1 cellular context compared by ENCODE assay signal in the genomic region with DNA sequence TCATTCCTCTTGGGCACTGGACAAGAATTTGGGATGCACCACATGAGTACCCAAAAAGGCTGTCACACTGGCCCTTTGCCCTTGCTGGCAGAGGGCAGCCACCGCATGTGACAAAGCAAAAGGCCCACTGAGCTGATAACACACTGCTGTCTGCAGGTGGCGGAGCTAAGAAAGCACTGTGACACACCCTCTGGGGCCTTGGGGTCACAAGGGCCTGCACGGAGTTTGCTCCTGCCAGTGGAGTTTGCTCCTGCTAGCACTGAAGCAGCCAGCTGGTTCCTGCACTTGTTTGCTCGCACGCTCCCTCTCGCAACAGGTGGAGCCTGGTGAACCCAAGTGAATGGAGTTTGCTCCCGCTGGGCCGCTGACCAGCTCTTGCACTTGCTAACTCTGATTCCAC.
TF ChIP-seq lines count a peak whose summit lies in the region.

No MANE protein-coding gene starts in this region.

TF ChIP-seq in HepG2, 621 proteins besides CTCF, POLR2A, EP300 and RAD21 (continued from another document and continues in another):
- TF ChIP-seq KDM5B (CRISPR knock-in tag; IDR thresholded peaks at IDR 0.05; ENCODE audit: borderline replicate concordance) (peak; percentile 69; the same call in 1 of the 2 replicates), ZNF225 (CRISPR knock-in tag; IDR thresholded peaks at IDR 0.05) (no peak), MYC (CRISPR knock-in tag; IDR thresholded peaks at IDR 0.05; ENCODE audit: borderline replicate concordance) (peak; percentile 59; the same call in 1 of the 2 replicates), ZMYM4 (CRISPR knock-in tag; IDR thresholded peaks at IDR 0.05) (peak; percentile 87), NR2F6 (IDR thresholded peaks at IDR 0.05) (peak; percentile 70), NR2F6 (CRISPR knock-in tag; IDR thresholded peaks at IDR 0.05) (peak; percentile 75; the same call in 1 of the 2 replicates), ZBTB3 (CRISPR knock-in tag; IDR thresholded peaks at IDR 0.05; ENCODE audit: borderline replicate concordance, low read depth) (no peak), NR2F1 (CRISPR knock-in tag; IDR thresholded peaks at IDR 0.05) (peak; percentile 75; a peak in 2 of 4 replicates), HNF4A (CRISPR knock-in tag; IDR thresholded peaks at IDR 0.05) (peak; percentile 94), RBAK (CRISPR knock-in tag; IDR thresholded peaks at IDR 0.05) (peak; percentile 77), ZNF292 (CRISPR knock-in tag; IDR thresholded peaks at IDR 0.05; ENCODE audit: borderline replicate concordance, low read depth) (peak; percentile 99), ZNF343 (CRISPR knock-in tag; IDR thresholded peaks at IDR 0.05) (0 out of 2 replicates have a peak, but pooled peaks have one; percentile 31), HDAC2 (CRISPR knock-in tag; IDR thresholded peaks at IDR 0.05) (peak; percentile 27; the same call in 1 of the 2 replicates), ZNF205 (CRISPR knock-in tag; IDR thresholded peaks at IDR 0.05) (no peak; the same call in 1 of the 2 replicates), NR2C2 (CRISPR knock-in tag; IDR thresholded peaks at IDR 0.05; ENCODE audit: borderline replicate concordance) (peak; percentile 47; the same call in 1 of the 2 replicates), SMAD3 (CRISPR knock-in tag; IDR thresholded peaks at IDR 0.05) (no peak), MED8 (CRISPR knock-in tag; IDR thresholded peaks at IDR 0.05; ENCODE audit: insufficient replicate concordance) (peak; percentile 25), ZNF501 (CRISPR knock-in tag; IDR thresholded peaks at IDR 0.05) (peak; percentile 25; the same call in 1 of the 2 replicates), STAG1 (CRISPR knock-in tag; IDR thresholded peaks at IDR 0.05) (peak; percentile 26; the same call in 1 of the 2 replicates), TBX2 (CRISPR knock-in tag; IDR thresholded peaks at IDR 0.05; ENCODE audit: borderline replicate concordance) (peak; percentile 69; the same call in 1 of the 2 replicates), RXRB (CRISPR knock-in tag; IDR thresholded peaks at IDR 0.05; ENCODE audit: borderline replicate concordance) (0 out of 2 replicates have a peak, but pooled peaks have one; percentile 10), ZNF274 (CRISPR knock-in tag; IDR thresholded peaks at IDR 0.05) (0 out of 2 replicates have a peak, but pooled peaks have one; percentile 37), ZNF317 (CRISPR knock-in tag; IDR thresholded peaks at IDR 0.05) (peak; percentile 47; the same call in 1 of the 2 replicates), SP4 (CRISPR knock-in tag; IDR thresholded peaks at IDR 0.05) (peak; percentile 50), MIER2 (CRISPR knock-in tag; IDR thresholded peaks at IDR 0.05) (peak; percentile 64; the same call in 1 of the 2 replicates), CBFB (CRISPR knock-in tag; IDR thresholded peaks at IDR 0.05) (0 out of 2 replicates have a peak, but pooled peaks have one; percentile 20), ZNF234 (CRISPR knock-in tag; conservative IDR thresholded peaks at IDR 0.05) (no peak), ZMYM2 (CRISPR knock-in tag; IDR thresholded peaks at IDR 0.05) (no peak), CCAR2 (optimal IDR thresholded peaks at IDR 0.05; ENCODE audit: low read depth, low read length) (no peak)
- TF ChIP-seq, protein P1, sequence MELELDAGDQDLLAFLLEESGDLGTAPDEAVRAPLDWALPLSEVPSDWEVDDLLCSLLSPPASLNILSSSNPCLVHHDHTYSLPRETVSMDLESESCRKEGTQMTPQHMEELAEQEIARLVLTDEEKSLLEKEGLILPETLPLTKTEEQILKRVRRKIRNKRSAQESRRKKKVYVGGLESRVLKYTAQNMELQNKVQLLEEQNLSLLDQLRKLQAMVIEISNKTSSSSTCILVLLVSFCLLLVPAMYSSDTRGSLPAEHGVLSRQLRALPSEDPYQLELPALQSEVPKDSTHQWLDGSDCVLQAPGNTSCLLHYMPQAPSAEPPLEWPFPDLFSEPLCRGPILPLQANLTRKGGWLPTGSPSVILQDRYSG (CRISPR knock-in tag; IDR thresholded peaks at IDR 0.05): no peak
- TF ChIP-seq, protein P2, sequence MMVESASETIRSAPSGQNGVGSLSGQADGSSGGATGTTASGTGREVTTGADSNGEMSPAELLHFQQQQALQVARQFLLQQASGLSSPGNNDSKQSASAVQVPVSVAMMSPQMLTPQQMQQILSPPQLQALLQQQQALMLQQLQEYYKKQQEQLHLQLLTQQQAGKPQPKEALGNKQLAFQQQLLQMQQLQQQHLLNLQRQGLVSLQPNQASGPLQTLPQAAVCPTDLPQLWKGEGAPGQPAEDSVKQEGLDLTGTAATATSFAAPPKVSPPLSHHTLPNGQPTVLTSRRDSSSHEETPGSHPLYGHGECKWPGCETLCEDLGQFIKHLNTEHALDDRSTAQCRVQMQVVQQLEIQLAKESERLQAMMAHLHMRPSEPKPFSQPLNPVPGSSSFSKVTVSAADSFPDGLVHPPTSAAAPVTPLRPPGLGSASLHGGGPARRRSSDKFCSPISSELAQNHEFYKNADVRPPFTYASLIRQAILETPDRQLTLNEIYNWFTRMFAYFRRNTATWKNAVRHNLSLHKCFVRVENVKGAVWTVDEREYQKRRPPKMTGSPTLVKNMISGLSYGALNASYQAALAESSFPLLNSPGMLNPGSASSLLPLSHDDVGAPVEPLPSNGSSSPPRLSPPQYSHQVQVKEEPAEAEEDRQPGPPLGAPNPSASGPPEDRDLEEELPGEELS (CRISPR knock-in tag; IDR thresholded peaks at IDR 0.05): peak; percentile 40; the same call in 1 of the 2 replicates
- TF ChIP-seq, protein P3, sequence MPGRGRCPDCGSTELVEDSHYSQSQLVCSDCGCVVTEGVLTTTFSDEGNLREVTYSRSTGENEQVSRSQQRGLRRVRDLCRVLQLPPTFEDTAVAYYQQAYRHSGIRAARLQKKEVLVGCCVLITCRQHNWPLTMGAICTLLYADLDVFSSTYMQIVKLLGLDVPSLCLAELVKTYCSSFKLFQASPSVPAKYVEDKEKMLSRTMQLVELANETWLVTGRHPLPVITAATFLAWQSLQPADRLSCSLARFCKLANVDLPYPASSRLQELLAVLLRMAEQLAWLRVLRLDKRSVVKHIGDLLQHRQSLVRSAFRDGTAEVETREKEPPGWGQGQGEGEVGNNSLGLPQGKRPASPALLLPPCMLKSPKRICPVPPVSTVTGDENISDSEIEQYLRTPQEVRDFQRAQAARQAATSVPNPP (CRISPR knock-in tag; IDR thresholded peaks at IDR 0.05): 0 out of 2 replicates have a peak, but pooled peaks have one; percentile 29
- TF ChIP-seq, protein P4, sequence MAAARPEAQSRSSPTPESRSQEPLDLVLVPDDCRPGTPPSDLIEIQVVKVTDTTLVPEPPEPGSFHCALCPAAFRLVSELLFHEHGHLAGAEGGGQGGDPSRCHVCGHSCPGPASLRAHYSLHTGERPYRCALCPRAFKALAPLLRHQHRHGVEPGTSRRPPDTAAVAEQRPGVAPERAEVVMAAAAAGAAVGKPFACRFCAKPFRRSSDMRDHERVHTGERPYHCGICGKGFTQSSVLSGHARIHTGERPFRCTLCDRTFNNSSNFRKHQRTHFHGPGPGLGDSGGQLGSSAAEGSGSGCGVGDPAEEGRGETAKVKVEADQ (CRISPR knock-in tag; IDR thresholded peaks at IDR 0.05; ENCODE audit: borderline replicate concordance): peak; percentile 47; the same call in 1 of the 2 replicates
- TF ChIP-seq, protein P5, sequence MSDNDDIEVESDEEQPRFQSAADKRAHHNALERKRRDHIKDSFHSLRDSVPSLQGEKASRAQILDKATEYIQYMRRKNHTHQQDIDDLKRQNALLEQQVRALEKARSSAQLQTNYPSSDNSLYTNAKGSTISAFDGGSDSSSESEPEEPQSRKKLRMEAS (IDR thresholded peaks at IDR 0.05): peak; percentile 65
- TF ChIP-seq, protein P6, sequence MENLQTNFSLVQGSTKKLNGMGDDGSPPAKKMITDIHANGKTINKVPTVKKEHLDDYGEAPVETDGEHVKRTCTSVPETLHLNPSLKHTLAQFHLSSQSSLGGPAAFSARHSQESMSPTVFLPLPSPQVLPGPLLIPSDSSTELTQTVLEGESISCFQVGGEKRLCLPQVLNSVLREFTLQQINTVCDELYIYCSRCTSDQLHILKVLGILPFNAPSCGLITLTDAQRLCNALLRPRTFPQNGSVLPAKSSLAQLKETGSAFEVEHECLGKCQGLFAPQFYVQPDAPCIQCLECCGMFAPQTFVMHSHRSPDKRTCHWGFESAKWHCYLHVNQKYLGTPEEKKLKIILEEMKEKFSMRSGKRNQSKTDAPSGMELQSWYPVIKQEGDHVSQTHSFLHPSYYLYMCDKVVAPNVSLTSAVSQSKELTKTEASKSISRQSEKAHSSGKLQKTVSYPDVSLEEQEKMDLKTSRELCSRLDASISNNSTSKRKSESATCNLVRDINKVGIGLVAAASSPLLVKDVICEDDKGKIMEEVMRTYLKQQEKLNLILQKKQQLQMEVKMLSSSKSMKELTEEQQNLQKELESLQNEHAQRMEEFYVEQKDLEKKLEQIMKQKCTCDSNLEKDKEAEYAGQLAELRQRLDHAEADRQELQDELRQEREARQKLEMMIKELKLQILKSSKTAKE (CRISPR knock-in tag; IDR thresholded peaks at IDR 0.05; ENCODE audit: borderline replicate concordance): peak; percentile 21; the same call in 1 of the 2 replicates
- TF ChIP-seq, protein P7, sequence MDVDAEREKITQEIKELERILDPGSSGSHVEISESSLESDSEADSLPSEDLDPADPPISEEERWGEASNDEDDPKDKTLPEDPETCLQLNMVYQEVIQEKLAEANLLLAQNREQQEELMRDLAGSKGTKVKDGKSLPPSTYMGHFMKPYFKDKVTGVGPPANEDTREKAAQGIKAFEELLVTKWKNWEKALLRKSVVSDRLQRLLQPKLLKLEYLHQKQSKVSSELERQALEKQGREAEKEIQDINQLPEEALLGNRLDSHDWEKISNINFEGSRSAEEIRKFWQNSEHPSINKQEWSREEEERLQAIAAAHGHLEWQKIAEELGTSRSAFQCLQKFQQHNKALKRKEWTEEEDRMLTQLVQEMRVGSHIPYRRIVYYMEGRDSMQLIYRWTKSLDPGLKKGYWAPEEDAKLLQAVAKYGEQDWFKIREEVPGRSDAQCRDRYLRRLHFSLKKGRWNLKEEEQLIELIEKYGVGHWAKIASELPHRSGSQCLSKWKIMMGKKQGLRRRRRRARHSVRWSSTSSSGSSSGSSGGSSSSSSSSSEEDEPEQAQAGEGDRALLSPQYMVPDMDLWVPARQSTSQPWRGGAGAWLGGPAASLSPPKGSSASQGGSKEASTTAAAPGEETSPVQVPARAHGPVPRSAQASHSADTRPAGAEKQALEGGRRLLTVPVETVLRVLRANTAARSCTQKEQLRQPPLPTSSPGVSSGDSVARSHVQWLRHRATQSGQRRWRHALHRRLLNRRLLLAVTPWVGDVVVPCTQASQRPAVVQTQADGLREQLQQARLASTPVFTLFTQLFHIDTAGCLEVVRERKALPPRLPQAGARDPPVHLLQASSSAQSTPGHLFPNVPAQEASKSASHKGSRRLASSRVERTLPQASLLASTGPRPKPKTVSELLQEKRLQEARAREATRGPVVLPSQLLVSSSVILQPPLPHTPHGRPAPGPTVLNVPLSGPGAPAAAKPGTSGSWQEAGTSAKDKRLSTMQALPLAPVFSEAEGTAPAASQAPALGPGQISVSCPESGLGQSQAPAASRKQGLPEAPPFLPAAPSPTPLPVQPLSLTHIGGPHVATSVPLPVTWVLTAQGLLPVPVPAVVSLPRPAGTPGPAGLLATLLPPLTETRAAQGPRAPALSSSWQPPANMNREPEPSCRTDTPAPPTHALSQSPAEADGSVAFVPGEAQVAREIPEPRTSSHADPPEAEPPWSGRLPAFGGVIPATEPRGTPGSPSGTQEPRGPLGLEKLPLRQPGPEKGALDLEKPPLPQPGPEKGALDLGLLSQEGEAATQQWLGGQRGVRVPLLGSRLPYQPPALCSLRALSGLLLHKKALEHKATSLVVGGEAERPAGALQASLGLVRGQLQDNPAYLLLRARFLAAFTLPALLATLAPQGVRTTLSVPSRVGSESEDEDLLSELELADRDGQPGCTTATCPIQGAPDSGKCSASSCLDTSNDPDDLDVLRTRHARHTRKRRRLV (CRISPR knock-in tag; IDR thresholded peaks at IDR 0.05): 0 out of 2 replicates have a peak, but pooled peaks have one; percentile 36
- TF ChIP-seq, protein P8, sequence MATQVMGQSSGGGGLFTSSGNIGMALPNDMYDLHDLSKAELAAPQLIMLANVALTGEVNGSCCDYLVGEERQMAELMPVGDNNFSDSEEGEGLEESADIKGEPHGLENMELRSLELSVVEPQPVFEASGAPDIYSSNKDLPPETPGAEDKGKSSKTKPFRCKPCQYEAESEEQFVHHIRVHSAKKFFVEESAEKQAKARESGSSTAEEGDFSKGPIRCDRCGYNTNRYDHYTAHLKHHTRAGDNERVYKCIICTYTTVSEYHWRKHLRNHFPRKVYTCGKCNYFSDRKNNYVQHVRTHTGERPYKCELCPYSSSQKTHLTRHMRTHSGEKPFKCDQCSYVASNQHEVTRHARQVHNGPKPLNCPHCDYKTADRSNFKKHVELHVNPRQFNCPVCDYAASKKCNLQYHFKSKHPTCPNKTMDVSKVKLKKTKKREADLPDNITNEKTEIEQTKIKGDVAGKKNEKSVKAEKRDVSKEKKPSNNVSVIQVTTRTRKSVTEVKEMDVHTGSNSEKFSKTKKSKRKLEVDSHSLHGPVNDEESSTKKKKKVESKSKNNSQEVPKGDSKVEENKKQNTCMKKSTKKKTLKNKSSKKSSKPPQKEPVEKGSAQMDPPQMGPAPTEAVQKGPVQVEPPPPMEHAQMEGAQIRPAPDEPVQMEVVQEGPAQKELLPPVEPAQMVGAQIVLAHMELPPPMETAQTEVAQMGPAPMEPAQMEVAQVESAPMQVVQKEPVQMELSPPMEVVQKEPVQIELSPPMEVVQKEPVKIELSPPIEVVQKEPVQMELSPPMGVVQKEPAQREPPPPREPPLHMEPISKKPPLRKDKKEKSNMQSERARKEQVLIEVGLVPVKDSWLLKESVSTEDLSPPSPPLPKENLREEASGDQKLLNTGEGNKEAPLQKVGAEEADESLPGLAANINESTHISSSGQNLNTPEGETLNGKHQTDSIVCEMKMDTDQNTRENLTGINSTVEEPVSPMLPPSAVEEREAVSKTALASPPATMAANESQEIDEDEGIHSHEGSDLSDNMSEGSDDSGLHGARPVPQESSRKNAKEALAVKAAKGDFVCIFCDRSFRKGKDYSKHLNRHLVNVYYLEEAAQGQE (IDR thresholded peaks at IDR 0.05; ENCODE audit: borderline replicate concordance in 1 of 2, low read depth in 1 of 2, low read length in 2 of 2): peak in 1 of 2 experiments; percentile 75; a peak in 2 of 4 replicates
